ENCODE assay signal across 1 cellular context in the genomic region with DNA sequence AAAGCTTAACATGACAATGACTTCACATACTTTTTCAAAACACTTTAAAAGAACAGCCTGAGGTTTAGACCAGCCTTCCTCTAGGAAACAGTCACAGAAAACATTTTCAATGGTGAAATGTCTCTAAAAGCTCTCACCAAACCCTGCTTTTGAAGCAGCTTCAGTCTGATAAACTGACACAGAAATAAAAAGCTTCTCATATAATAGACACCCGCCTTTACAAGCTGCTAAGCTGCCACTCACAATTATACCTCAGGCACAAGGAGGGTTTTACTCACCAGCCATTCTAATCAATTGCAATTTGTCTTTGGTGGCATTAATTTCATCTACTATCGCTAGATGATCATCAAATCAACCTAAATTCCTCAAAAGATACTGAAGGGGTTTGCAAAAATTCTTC.
TF ChIP-seq lines count a peak whose summit lies in the region.

No MANE protein-coding gene starts in this region.

TF ChIP-seq in HEK293T, 16 proteins besides CTCF, POLR2A, EP300 and RAD21 (continued from another document):
- no peak for TF ChIP-seq SP1 (IDR thresholded peaks at IDR 0.05)
- no peak for TF ChIP-seq L3MBTL2 (conservative IDR thresholded peaks at IDR 0.05)
- no peak for TF ChIP-seq ARNT (IDR thresholded peaks at IDR 0.05)
- no peak for TF ChIP-seq ZNF384 (IDR thresholded peaks at IDR 0.05)
- TF ChIP-seq SUZ12 (IDR thresholded peaks at IDR 0.05), result no peak
- TF ChIP-seq, protein P1, sequence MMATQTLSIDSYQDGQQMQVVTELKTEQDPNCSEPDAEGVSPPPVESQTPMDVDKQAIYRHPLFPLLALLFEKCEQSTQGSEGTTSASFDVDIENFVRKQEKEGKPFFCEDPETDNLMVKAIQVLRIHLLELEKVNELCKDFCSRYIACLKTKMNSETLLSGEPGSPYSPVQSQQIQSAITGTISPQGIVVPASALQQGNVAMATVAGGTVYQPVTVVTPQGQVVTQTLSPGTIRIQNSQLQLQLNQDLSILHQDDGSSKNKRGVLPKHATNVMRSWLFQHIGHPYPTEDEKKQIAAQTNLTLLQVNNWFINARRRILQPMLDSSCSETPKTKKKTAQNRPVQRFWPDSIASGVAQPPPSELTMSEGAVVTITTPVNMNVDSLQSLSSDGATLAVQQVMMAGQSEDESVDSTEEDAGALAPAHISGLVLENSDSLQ (IDR thresholded peaks at IDR 0.05), result peak; percentile 56; the same call in 1 of the 2 replicates
- TF ChIP-seq NFRKB (IDR thresholded peaks at IDR 0.05), result no peak
